ENCODE assay signal across 2 cellular contexts in the genomic region with DNA sequence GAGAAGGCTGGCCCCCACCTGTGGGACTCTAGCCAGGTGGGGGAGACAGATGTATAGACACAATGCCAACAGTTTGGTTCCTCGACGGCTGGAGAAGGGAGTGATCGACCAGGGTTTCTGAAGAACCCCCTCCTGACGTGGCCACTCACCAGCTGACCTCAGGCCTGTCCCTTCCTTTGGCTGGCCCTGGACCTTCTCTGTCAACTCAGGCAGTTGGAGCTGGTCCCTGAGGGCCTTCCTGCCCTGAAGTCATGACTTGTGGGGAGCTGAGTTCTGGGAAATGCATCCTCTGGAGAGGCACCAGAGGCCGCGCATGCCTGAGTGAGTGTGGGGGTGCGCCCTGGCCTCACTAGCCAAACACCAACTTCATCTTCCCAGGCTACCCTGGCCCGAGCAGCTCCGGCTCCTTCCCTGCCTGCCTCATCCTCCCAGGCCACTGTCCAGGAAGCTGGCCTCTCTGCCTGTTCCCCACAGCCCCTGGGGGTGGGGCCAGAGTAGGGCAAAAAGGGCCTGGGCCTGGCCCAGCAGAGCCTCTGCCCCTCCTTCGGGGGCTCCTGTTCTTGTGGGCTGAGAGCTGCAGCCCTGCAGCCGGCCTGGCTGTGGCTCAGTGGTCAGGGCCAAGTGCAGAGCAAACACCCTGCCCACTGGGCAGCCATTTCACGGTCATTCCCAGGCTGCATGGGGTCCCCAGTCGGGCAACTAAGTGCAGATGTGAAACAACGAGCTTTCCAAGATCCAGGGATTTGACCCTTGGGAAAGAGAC.
TF ChIP-seq lines count a peak whose summit lies in the region.

No MANE protein-coding gene starts in this region.

TF ChIP-seq in GM12891, 5 proteins besides CTCF, POLR2A, EP300 and RAD21:
- TF ChIP-seq SPI1 (IDR thresholded peaks at IDR 0.05; ENCODE audit: low read depth, low read length) = 0 out of 2 replicates have a peak, but pooled peaks have one; percentile 3
- TF ChIP-seq PAX5 (IDR thresholded peaks at IDR 0.05; ENCODE audit: insufficient read depth, low read length, severe bottlenecking) = no peak
- no peak for TF ChIP-seq POLR2AphosphoS5 (IDR thresholded peaks at IDR 0.05; ENCODE audit: low read depth, low read length)
- no peak for TF ChIP-seq POU2F2 (IDR thresholded peaks at IDR 0.05; ENCODE audit: low read depth, low read length)

TF ChIP-seq in K562, 482 proteins besides CTCF, POLR2A, EP300 and RAD21:
- TF ChIP-seq HCFC1 (IDR thresholded peaks at IDR 0.05; ENCODE audit: low read depth, low read length) (no peak), NRF1 (conservative IDR thresholded peaks at IDR 0.05 in 1 of 2, IDR thresholded peaks at IDR 0.05 in 1 of 2) (peak; percentile 54 to 70), ZFX (CRISPR knock-in tag; IDR thresholded peaks at IDR 0.05) (peak; percentile 25; the same call in 1 of the 2 replicates), YBX1 (IDR thresholded peaks at IDR 0.05) (no peak)
- TF ChIP-seq, protein P1, sequence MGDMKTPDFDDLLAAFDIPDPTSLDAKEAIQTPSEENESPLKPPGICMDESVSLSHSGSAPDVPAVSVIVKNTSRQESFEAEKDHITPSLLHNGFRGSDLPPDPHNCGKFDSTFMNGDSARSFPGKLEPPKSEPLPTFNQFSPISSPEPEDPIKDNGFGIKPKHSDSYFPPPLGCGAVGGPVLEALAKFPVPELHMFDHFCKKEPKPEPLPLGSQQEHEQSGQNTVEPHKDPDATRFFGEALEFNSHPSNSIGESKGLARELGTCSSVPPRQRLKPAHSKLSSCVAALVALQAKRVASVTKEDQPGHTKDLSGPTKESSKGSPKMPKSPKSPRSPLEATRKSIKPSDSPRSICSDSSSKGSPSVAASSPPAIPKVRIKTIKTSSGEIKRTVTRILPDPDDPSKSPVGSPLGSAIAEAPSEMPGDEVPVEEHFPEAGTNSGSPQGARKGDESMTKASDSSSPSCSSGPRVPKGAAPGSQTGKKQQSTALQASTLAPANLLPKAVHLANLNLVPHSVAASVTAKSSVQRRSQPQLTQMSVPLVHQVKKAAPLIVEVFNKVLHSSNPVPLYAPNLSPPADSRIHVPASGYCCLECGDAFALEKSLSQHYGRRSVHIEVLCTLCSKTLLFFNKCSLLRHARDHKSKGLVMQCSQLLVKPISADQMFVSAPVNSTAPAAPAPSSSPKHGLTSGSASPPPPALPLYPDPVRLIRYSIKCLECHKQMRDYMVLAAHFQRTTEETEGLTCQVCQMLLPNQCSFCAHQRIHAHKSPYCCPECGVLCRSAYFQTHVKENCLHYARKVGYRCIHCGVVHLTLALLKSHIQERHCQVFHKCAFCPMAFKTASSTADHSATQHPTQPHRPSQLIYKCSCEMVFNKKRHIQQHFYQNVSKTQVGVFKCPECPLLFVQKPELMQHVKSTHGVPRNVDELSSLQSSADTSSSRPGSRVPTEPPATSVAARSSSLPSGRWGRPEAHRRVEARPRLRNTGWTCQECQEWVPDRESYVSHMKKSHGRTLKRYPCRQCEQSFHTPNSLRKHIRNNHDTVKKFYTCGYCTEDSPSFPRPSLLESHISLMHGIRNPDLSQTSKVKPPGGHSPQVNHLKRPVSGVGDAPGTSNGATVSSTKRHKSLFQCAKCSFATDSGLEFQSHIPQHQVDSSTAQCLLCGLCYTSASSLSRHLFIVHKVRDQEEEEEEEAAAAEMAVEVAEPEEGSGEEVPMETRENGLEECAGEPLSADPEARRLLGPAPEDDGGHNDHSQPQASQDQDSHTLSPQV (IDR thresholded peaks at IDR 0.05) = 0 out of 2 replicates have a peak, but pooled peaks have one; percentile 38
